ENCODE assay signal across 33 cellular contexts in genomic region chr18:9810994-9811393, GRCh38.
A peak's percentile ranks its signal among the peaks of the same experiment; 100 is the strongest.
DNase-seq lines count a peak whose midpoint lies in the region; ATAC-seq, FAIRE-seq and TF ChIP-seq lines count a peak whose summit lies in the region.
"Had no signal": no experiment of that assay in that cellular context is flagged by ENCODE, and none has a peak within 500 bp of the region (broad histone marks: within the 10 kb centered on the region; RNA-seq: fewer than 3 reads in every experiment).

No MANE protein-coding gene starts in this region.

- ATAC-seq in gastroesophageal sphincter (no peak), psoas muscle (peak; percentile 80 to 95 (median 93)), GM21381 (IDR thresholded peaks at IDR 0.05; ENCODE audit: unreplicated experiment) (no peak), HG03432 (IDR thresholded peaks at IDR 0.05; ENCODE audit: unreplicated experiment) (no peak), pancreas (no peak)
- ATAC-seq: A549; activated T-cell treated with anti-CD3 and anti-CD28 coated beads, Interleukin-2, amount 50 U/mL, for 4 hours; foreskin keratinocyte; natural killer cell treated with Interleukin-12 subunit alpha and Interleukin-12 subunit beta and Interleukin-15 and Interleukin-18, amount 100 ng/mL, for 72 hours had no signal

- H3K27ac ChIP-seq in A673 (ENCODE audit: low read depth, low read length, poor library complexity, severe bottlenecking) (no peak overlapping the region), gastroesophageal sphincter (peak overlapping the region in 3 of 4 donors; percentile 45 to 82 (median 82)), psoas muscle (peak overlapping the region; percentile 17), pancreas (no peak overlapping the region)
- H3K27ac ChIP-seq: BLaER1, cardiac muscle cell, epithelial cell of prostate, foreskin keratinocyte, HL-60 had no signal

- TF ChIP-seq POLR2A in NB4 (IDR thresholded peaks at IDR 0.05; ENCODE audit: extremely low read depth, insufficient read length) (no peak), gastroesophageal sphincter (IDR thresholded peaks at IDR 0.05) (no peak)

- WGBS in gastroesophageal sphincter (ENCODE audit: low coverage in 1 of 2), 2 donors: 83 to 94% methylated on average over 7 to 8 of the region's 10 CpGs
- 24 to 33% (median 30%) methylated on average over 10 of the region's 10 CpGs for WGBS in psoas muscle, 3 donors
- 79 to 82% methylated on average over 10 of the region's 10 CpGs for WGBS in pancreas, 2 donors

- H3K36me3 ChIP-seq in A673 (ENCODE audit: insufficient read depth, low read length, poor library complexity, severe bottlenecking): no peaks in the 10 kb centered on the region
- peaks cover 0 to 1% of the 10 kb centered on the region in 2 donors for H3K36me3 ChIP-seq in gastroesophageal sphincter
- no peaks in the 10 kb centered on the region for H3K36me3 ChIP-seq in psoas muscle (ENCODE audit: insufficient read depth in 1 of 2, low read depth in 1 of 2)
- no peaks in the 10 kb centered on the region for H3K36me3 ChIP-seq in pancreas
- H3K36me3 ChIP-seq: BLaER1, cardiac muscle cell had no signal

- intact Hi-C loops in A673 (cut with micrococcal nuclease; ENCODE audit: unreplicated experiment): no loop called here
- intact Hi-C loops in psoas muscle (cut with DNase I): no loop called here
- intact Hi-C loops in pancreas (cut with DNase I): no loop called here

- FAIRE-seq in pancreas (lab: Jason Lieb, UNC): no peak
- FAIRE-seq: A549, GM18507 had no signal

- no peak overlapping the region for H3K4me3 ChIP-seq in A673 (ENCODE audit: low read depth, low read length, poor library complexity, severe bottlenecking)
- H3K4me3 ChIP-seq in NB4 (ENCODE audit: low read depth, low read length): no peak overlapping the region
- no peak overlapping the region for H3K4me3 ChIP-seq in gastroesophageal sphincter
- H3K4me3 ChIP-seq in psoas muscle: no peak overlapping the region
- H3K4me3 ChIP-seq in pancreas: no peak overlapping the region
- H3K4me3 ChIP-seq: A549, BLaER1, cardiac muscle cell, smooth muscle cell, upper lobe of left lung had no signal

- H3K9me3 ChIP-seq in A673 (ENCODE audit: low read depth, low read length, poor library complexity, severe bottlenecking) (no peaks in the 10 kb centered on the region), gastroesophageal sphincter (no peaks in the 10 kb centered on the region), psoas muscle (no peaks in the 10 kb centered on the region), pancreas (no peaks in the 10 kb centered on the region)
- H3K9me3 ChIP-seq: A549, BLaER1, upper lobe of left lung had no signal

- POLR2A ChIA-PET in A673 (lab: Charles Lee; ENCODE audit: low non-redundant PET): no interaction called here

- BruUV-seq in A673 (replicated peaks; lab: Mats Ljungman, UMichigan): no TSS peak

- TF ChIP-seq EP300 in gastroesophageal sphincter (IDR thresholded peaks at IDR 0.05): no peak

- peak; percentile 25 for DNase-seq in A673 (ENCODE audit: low spot score)
- DNase-seq in NB4 (ENCODE audit: low read depth): peak; percentile 55
- DNase-seq in psoas muscle: peak in 1 of 2 donors; percentile 67
- no peak for DNase-seq in NCI-H2171 treated with DMSO at 0.1 percent for 48 hours (lab: John Stamatoyannopoulos, UW)
- no peak for DNase-seq in pancreas
- DNase-seq: activated CD4-positive, alpha-beta T cell treated with anti-CD3 and anti-CD28 coated beads for 1 hour; activated CD8-positive, alpha-beta memory T cell treated with anti-CD3 and anti-CD28 coated beads for 24 hours; activated naive CD4-positive, alpha-beta T cell treated with anti-CD3 and anti-CD28 coated beads for 36 hours; activated T-cell treated with anti-CD3 and anti-CD28 coated beads, Interleukin-2, amount 50 U/mL, for 4 hours; amygdala; Calu3; EL; foreskin keratinocyte; MM.1S; NCI-H187 treated with DMSO at 0.1 percent for 48 hours; NCI-H446; posterior cingulate gyrus; RPMI8226; stimulated activated CD4-positive, alpha-beta T cell treated with anti-CD3 and anti-CD28 coated beads, Interleukin-2, amount 100 ng/mL, for 48 hours; stimulated activated naive CD4-positive, alpha-beta T cell treated with Interleukin-2 at 50 U/mL for 16 hours; T1000; upper lobe of left lung had no signal

- CTCF ChIA-PET in A673 (lab: Charles Lee): no interaction called here

- H3K27me3 ChIP-seq in A673 (replicated peaks; ENCODE audit: insufficient read depth, low read depth, low read length, poor library complexity) (no peaks in the 10 kb centered on the region), gastroesophageal sphincter (no peaks in the 10 kb centered on the region), psoas muscle (ENCODE audit: insufficient read depth in 3 of 3, low read length in 2 of 3) (no peaks in the 10 kb centered on the region), pancreas (no peaks in the 10 kb centered on the region)
- H3K27me3 ChIP-seq: BLaER1, cardiac muscle cell, foreskin keratinocyte, upper lobe of left lung had no signal

- peaks cover 41% of the 10 kb centered on the region for H3K4me1 ChIP-seq in A673 (ENCODE audit: insufficient read depth, low read length, poor library complexity, severe bottlenecking)
- H3K4me1 ChIP-seq in gastroesophageal sphincter: peaks cover 0 to 52% (median 18%) of the 10 kb centered on the region in 3 donors
- H3K4me1 ChIP-seq in psoas muscle: peaks cover 30% of the 10 kb centered on the region
- no peaks in the 10 kb centered on the region for H3K4me1 ChIP-seq in pancreas
- H3K4me1 ChIP-seq: BLaER1 had no signal

- TF ChIP-seq CTCF in A673 (conservative IDR thresholded peaks at IDR 0.05; ENCODE audit: low read depth, low read length): peak; percentile 32
- peak; percentile 34 for TF ChIP-seq CTCF in NB4 (IDR thresholded peaks at IDR 0.05; ENCODE audit: low read depth, low read length)
- no peak for TF ChIP-seq CTCF in gastroesophageal sphincter (IDR thresholded peaks at IDR 0.05)
- peak; percentile 18 for TF ChIP-seq CTCF in psoas muscle (IDR thresholded peaks at IDR 0.05)
- TF ChIP-seq CTCF in pancreas (IDR thresholded peaks at IDR 0.05): no peak

Comparison
In these comparisons a context has a peak if more than half of its experiments do, and no peak if none do; other contexts are left out.
1. DNase-seq: peak in A673 (single experiment) and NB4 (single experiment); none in NCI-H2171 treated with DMSO at 0.1 percent for 48 hours (single experiment) and pancreas (0 of 6).
2. H3K27ac ChIP-seq: peak in gastroesophageal sphincter (3 of 4) and psoas muscle (single experiment); none in A673 (single experiment) and pancreas (0 of 4).
3. CTCF ChIP-seq: peak in A673 (single experiment), NB4 (single experiment) and psoas muscle (single experiment); none in gastroesophageal sphincter (0 of 4) and pancreas (0 of 4).
4. ATAC-seq: peak in psoas muscle (4 of 4); none in gastroesophageal sphincter (single experiment), GM21381 (single experiment), HG03432 (single experiment) and pancreas (0 of 4).